27 cellular contexts compared by ENCODE assay signal in the genomic region with DNA sequence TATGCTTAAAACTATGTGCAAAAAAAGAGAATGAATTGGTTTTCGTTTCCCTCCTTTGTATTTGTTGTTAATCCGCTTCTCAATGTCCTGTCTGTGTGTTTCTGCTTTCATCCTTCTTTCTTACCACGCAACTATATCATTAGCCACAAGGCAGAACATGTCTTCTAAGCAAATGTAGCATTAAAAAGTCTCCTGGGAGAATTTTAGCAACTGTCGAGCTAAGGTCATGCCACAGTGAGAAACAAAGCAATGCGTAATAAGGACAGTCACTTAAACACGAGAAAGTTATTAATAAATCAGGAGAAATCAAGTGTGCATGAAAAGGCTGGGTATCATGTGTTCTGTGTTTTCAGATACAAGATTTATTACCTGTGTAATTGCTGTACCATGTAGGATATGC.
"Had no signal": no experiment of that assay in that cellular context is flagged by ENCODE, and none has a peak within 500 bp of the region (broad histone marks: within the 10 kb centered on the region; RNA-seq: fewer than 3 reads in every experiment).

No MANE protein-coding gene starts in this region.

- H3K27me3 ChIP-seq: breast epithelium, SJSA1 had no signal

- H3K4me3 ChIP-seq: breast epithelium, SJSA1 had no signal

- H3K9me3 ChIP-seq: breast epithelium, SJSA1 had no signal

- DNase-seq: activated B cell treated with CpG ODN at 0.5 μM for 24 hours; activated CD4-positive, alpha-beta T cell treated with anti-CD3 and anti-CD28 coated beads for 1 hour; activated CD4-positive, alpha-beta T cell treated with anti-CD3 and anti-CD28 coated beads, Interleukin-2, amount 10 ng/mL, durations not matched to agents 24 days and 14 days; activated CD4-positive, alpha-beta T cell treated with anti-CD3 and anti-CD28 coated beads, Interleukin-2, amount 50 U/mL, for 48 hours; activated CD8-positive, alpha-beta memory T cell treated with anti-CD3 and anti-CD28 coated beads, Interleukin-2, amount 10 ng/mL, durations not matched to agents 7 days and 5 days; activated effector memory CD4-positive, alpha-beta T cell treated with Interleukin-2 at 50 U/mL for 16 hours; activated naive CD4-positive, alpha-beta T cell; activated T-cell treated with anti-CD3 and anti-CD28 coated beads, Interleukin-2, amount 50 U/mL, for 24 hours; aorta; caudate nucleus; KBM-7; NCI-H1092; NCI-H1436 treated with DMSO at 0.1 percent for 48 hours; NCI-H1930; NCI-H2171; NCI-H2227 treated with DMSO at 0.1 percent for 48 hours; NCI-H446 treated with DMSO at 0.1 percent for 48 hours; NCI-H524 treated with DMSO at 0.1 percent for 48 hours; NK-92 treated with Interleukin-12 subunit alpha and Interleukin-12 subunit beta, amount 100 ng/mL, for 24 hours; SHP77; T-helper 17 cell; T-helper 9 cell had no signal

- H3K27ac ChIP-seq: breast epithelium, SJSA1 had no signal

- H3K27me3 Mint-ChIP-seq: activated B cell treated with CpG ODN at 0.5 μM for 24 hours; activated CD4-positive, alpha-beta T cell treated with anti-CD3 and anti-CD28 coated beads, Interleukin-2, amount 10 ng/mL, durations not matched to agents 24 days and 14 days; activated CD8-positive, alpha-beta memory T cell treated with anti-CD3 and anti-CD28 coated beads, Interleukin-2, amount 10 ng/mL, durations not matched to agents 7 days and 5 days; activated naive CD4-positive, alpha-beta T cell treated with anti-CD3 and anti-CD28 coated beads, Interleukin-2, amount 50 U/mL, for 24 hours; activated T-cell treated with anti-CD3 and anti-CD28 coated beads, Interleukin-2, amount 50 U/mL, for 24 hours; T-helper 17 cell had no signal

- H3K4me3 Mint-ChIP-seq: activated B cell treated with CpG ODN at 0.5 μM for 24 hours; activated CD4-positive, alpha-beta T cell treated with anti-CD3 and anti-CD28 coated beads, Interleukin-2, amount 10 ng/mL, durations not matched to agents 24 days and 14 days; activated CD8-positive, alpha-beta memory T cell treated with anti-CD3 and anti-CD28 coated beads, Interleukin-2, amount 10 ng/mL, durations not matched to agents 7 days and 5 days; activated naive CD4-positive, alpha-beta T cell treated with anti-CD3 and anti-CD28 coated beads, Interleukin-2, amount 50 U/mL, for 24 hours; activated T-cell treated with anti-CD3 and anti-CD28 coated beads, Interleukin-2, amount 50 U/mL, for 24 hours; activated T-helper 1 cell treated with anti-CD3 and anti-CD28 coated beads, Interleukin-12 subunit alpha, Interleukin-12 subunit beta, Interleukin-2, Interleukin-4 antibody, amounts not matched to agents 30 ng/mL and 10 ng/mL and 1 ng/mL, durations not matched to agents 14 hours and 24 hours and 36 hours; T-helper 17 cell had no signal

- H3K4me1 Mint-ChIP-seq: activated B cell treated with CpG ODN at 0.5 μM for 24 hours; activated CD4-positive, alpha-beta T cell treated with anti-CD3 and anti-CD28 coated beads, Interleukin-2, amount 10 ng/mL, durations not matched to agents 24 days and 14 days; activated CD8-positive, alpha-beta memory T cell treated with anti-CD3 and anti-CD28 coated beads, Interleukin-2, amount 10 ng/mL, durations not matched to agents 7 days and 5 days; activated naive CD4-positive, alpha-beta T cell treated with anti-CD3 and anti-CD28 coated beads, Interleukin-2, amount 50 U/mL, for 24 hours; T-helper 17 cell had no signal

- H3K27ac Mint-ChIP-seq: activated B cell treated with CpG ODN at 0.5 μM for 24 hours; activated CD4-positive, alpha-beta T cell treated with anti-CD3 and anti-CD28 coated beads, Interleukin-2, amount 10 ng/mL, durations not matched to agents 24 days and 14 days; activated CD8-positive, alpha-beta memory T cell treated with anti-CD3 and anti-CD28 coated beads, Interleukin-2, amount 10 ng/mL, durations not matched to agents 7 days and 5 days; activated naive CD4-positive, alpha-beta T cell treated with anti-CD3 and anti-CD28 coated beads, Interleukin-2, amount 50 U/mL, for 24 hours; activated T-cell treated with anti-CD3 and anti-CD28 coated beads, Interleukin-2, amount 50 U/mL, for 24 hours; activated T-helper 1 cell treated with anti-CD3 and anti-CD28 coated beads, Interleukin-12 subunit alpha, Interleukin-12 subunit beta, Interleukin-2, Interleukin-4 antibody, amounts not matched to agents 30 ng/mL and 10 ng/mL and 1 ng/mL, durations not matched to agents 14 hours and 24 hours and 36 hours; T-helper 17 cell had no signal

- ATAC-seq: activated CD8-positive, alpha-beta memory T cell treated with anti-CD3 and anti-CD28 coated beads, Interleukin-2, amount 10 ng/mL, durations not matched to agents 7 days and 5 days; SK-N-SH treated with all-trans-retinoic acid at 6 μM for 48 hours; T-helper 17 cell had no signal

- H3K36me3 ChIP-seq: breast epithelium, SJSA1 had no signal

- H3K36me3 Mint-ChIP-seq: activated CD8-positive, alpha-beta memory T cell treated with anti-CD3 and anti-CD28 coated beads, Interleukin-2, amount 10 ng/mL, durations not matched to agents 7 days and 5 days; activated naive CD4-positive, alpha-beta T cell treated with anti-CD3 and anti-CD28 coated beads, Interleukin-2, amount 50 U/mL, for 24 hours had no signal

- H3K4me1 ChIP-seq: breast epithelium, SJSA1 had no signal

- H3K9me3 Mint-ChIP-seq: activated naive CD4-positive, alpha-beta T cell treated with anti-CD3 and anti-CD28 coated beads, Interleukin-2, amount 50 U/mL, for 24 hours; activated T-helper 1 cell treated with anti-CD3 and anti-CD28 coated beads, Interleukin-12 subunit alpha, Interleukin-12 subunit beta, Interleukin-2, Interleukin-4 antibody, amounts not matched to agents 30 ng/mL and 10 ng/mL and 1 ng/mL, durations not matched to agents 14 hours and 24 hours and 36 hours had no signal
